Comparison of ENCODE assay signal across 11 cellular contexts in the genomic region with DNA sequence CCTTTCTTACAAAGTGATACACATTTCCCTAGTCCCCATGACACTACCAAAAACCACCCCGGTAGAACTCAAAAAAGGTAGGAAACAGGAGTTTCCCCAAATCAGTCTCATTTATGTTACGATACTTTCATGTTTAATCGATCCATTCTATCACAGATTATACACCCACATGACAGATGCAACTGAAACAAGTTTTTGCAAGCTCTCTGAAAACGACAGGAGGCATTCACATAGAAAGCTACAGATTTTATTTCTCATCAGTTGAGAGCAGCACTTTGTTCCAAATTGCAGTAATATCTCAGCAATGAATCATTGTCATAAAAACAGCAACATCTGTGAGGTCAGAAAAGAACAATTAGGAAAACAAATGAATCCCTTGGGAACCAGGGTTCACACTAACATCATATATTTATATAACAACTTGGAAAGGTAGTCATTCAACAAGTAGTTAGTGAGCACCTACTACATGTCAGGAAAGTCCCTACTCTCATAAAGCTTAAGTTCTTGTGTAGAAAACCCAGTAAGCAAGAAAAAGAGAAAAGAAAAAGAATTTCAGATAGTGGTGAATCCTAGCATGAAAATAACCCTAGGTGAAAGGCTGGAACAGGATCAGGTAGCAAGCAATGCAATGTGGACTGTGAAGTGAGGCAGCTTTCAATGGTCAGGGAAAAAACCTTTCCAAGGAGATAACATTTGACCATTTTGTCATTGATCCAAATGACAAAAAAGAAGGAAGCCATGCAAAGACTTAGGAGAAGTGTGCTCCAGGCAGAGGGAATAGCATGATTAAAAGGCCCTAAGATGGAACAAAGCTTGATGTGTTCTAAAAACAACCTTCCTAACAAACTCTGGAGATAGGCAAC. TPM values are rescaled to one million over a fixed set of nuclear protein-coding genes. Genes with fewer than 3 reads are reported as not detected.
DNase-seq lines count a peak whose midpoint lies in the region; ATAC-seq and FAIRE-seq lines count a peak whose summit lies in the region.
"Had no signal": no experiment of that assay in that cellular context is flagged by ENCODE, and none has a peak within 500 bp of the region (broad histone marks: within the 10 kb centered on the region; RNA-seq: fewer than 3 reads in every experiment).

No MANE protein-coding gene starts in this region.

- intact Hi-C loops in left ventricle myocardium superior (cut with micrococcal nuclease), result no loop called here

- peak; percentile 28 for FAIRE-seq in GM19239 (lab: Jason Lieb, UNC)

- DNase-seq in GM19239 (ENCODE audit: insufficient read length, low spot score) (no peak), amniotic epithelial cell (ENCODE audit: low read depth) (peak; percentile 84), left ventricle myocardium superior (no peak), stromal cell of bone marrow (ENCODE audit: low read depth) (peak; percentile 82), SKM-1 (lab: John Stamatoyannopoulos, UW; ENCODE audit: unreplicated experiment) (no peak), DMS 273 treated with DMSO at 0.1 percent for 48 hours (lab: John Stamatoyannopoulos, UW) (no peak)
- DNase-seq in stimulated activated CD4-positive, alpha-beta T cell treated with anti-CD3 and anti-CD28 coated beads, Interleukin-4, amount 100 ng/mL, for 4 hours, result no peak
- DNase-seq: central memory CD4-positive, alpha-beta T cell; NCI-H524 treated with DMSO at 0.1 percent for 48 hours had no signal

- ATAC-seq in left ventricle myocardium superior, result peak; percentile 45
- ATAC-seq in HG02642 (IDR thresholded peaks at IDR 0.05; ENCODE audit: poor library complexity, unreplicated experiment), result no peak
- ATAC-seq: activated CD4-positive, CD25-positive, alpha-beta regulatory T cell treated with anti-CD3 and anti-CD28 coated beads, Interleukin-2, amount 50 U/mL, for 24 hours had no signal

RNA-seq across cellular contexts. Expression of a gene that starts 8.3 kb away (rescaled TPM):
- total RNA-seq in left ventricle myocardium superior, result 75.1 TPM

RNA-seq across cellular contexts. Expression of a gene that starts 41.2 kb away (rescaled TPM):
- total RNA-seq in left ventricle myocardium superior, result not detected

Comparison
In these comparisons a context has a peak if more than half of its experiments do, and no peak if none do; other contexts are left out.
1. DNase-seq: peak in amniotic epithelial cell (single experiment) and stromal cell of bone marrow (single experiment); none in GM19239 (single experiment), left ventricle myocardium superior (single experiment), SKM-1 (single experiment), stimulated activated CD4-positive, alpha-beta T cell treated with anti-CD3 and anti-CD28 coated beads, Interleukin-4, amount 100 ng/mL, for 4 hours (0 of 2) and DMS 273 treated with DMSO at 0.1 percent for 48 hours (single experiment).